21 cellular contexts compared by ENCODE assay signal in the genomic region with DNA sequence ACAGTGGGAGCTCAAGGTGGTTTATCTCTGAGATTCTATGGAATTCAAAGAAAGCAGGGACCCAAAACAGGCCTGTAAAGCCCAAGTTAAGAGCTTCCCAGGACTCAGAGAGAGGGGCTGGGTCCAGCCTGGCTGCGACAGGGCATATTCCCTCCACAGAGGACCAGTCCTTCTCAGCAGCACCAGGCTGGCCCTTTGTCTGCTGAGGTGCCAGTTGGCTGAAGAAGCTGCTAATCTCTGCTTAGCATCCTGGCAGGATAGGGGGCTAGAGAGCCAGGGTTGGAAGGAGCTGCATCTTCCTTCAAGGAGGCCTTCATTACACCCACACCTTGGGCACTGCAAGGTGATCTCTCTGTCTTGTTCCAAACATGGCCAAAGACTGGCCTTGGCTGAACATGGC.
"Had no signal": no experiment of that assay in that cellular context is flagged by ENCODE, and none has a peak within 500 bp of the region (broad histone marks: within the 10 kb centered on the region; RNA-seq: fewer than 3 reads in every experiment).

No MANE protein-coding gene starts in this region.

- H3K27me3 ChIP-seq: MG63 had no signal

- H3K4me2 ChIP-seq: SK-N-SH had no signal

- H3K9ac ChIP-seq: SK-N-SH had no signal

- H3K27ac ChIP-seq: RWPE1 had no signal

- H3K4me3 ChIP-seq: MG63 had no signal

- DNase-seq: IMR-90, Karpas-422, KG1, MG63, NCI-H1092, NCI-H1105 treated with DMSO at 0.1 percent for 48 hours, NCI-H1417 treated with DMSO at 0.1 percent for 48 hours, NCI-H146, NCI-H1694 treated with DMSO at 0.1 percent for 48 hours, NCI-H2081 treated with DMSO at 0.1 percent for 48 hours, NCI-H2171, NCI-H226, NCI-H446, NCI-H510A, NCI-H524 treated with DMSO at 0.1 percent for 48 hours, NCI-H69, NCI-H774, PC-3, SHP77, SK-N-SH had no signal

- H3K36me3 ChIP-seq: MG63 had no signal

- H3K9me3 ChIP-seq: MG63 had no signal
